ENCODE assay signal across 19 cellular contexts in genomic region chr10:96046546-96046945, GRCh38.
"Had no signal": no experiment of that assay in that cellular context is flagged by ENCODE, and none has a peak within 500 bp of the region (broad histone marks: within the 10 kb centered on the region; RNA-seq: fewer than 3 reads in every experiment).

No MANE protein-coding gene starts in this region.

- H3K27me3 Mint-ChIP-seq: activated B cell treated with CpG ODN at 0.5 μM for 24 hours; activated naive CD8-positive, alpha-beta T cell treated with anti-CD3 and anti-CD28 coated beads for 36 hours; progenitor cell of endocrine pancreas; T-helper 17 cell had no signal

- ATAC-seq: foreskin keratinocyte; heart right ventricle; left lung; right cardiac atrium; stimulated activated effector memory CD8-positive, alpha-beta T cell treated with anti-CD3 and anti-CD28 coated beads, Interleukin-12 subunit alpha, Interleukin-12 subunit beta, amount 100 ng/mL, for 72 hours; T-helper 17 cell had no signal

- H3K4me1 ChIP-seq: breast epithelium, uterus had no signal

- H3K4me2 ChIP-seq: smooth muscle cell had no signal

- DNase-seq: activated B cell treated with CpG ODN at 0.5 μM for 24 hours; activated CD4-positive, alpha-beta T cell treated with anti-CD3 and anti-CD28 coated beads, Interleukin-2, amount 50 U/mL, for 4 hours; activated effector memory CD4-positive, alpha-beta T cell treated with Interleukin-2 at 50 U/mL for 16 hours; activated naive CD8-positive, alpha-beta T cell treated with anti-CD3 and anti-CD28 coated beads for 36 hours; activated T-cell treated with anti-CD3 and anti-CD28 coated beads, Interleukin-2, amount 50 U/mL, for 1 hour; anterior cingulate cortex; dorsolateral prefrontal cortex; foreskin keratinocyte; heart right ventricle; left lung; nucleus accumbens; right cardiac atrium; T-helper 17 cell; thyroid gland; uterus had no signal

- H3K4me3 ChIP-seq: breast epithelium, dorsolateral prefrontal cortex, heart right ventricle, left lung, smooth muscle cell, thyroid gland, uterus had no signal

- H3K27ac Mint-ChIP-seq: activated B cell treated with CpG ODN at 0.5 μM for 24 hours; activated naive CD8-positive, alpha-beta T cell treated with anti-CD3 and anti-CD28 coated beads for 36 hours; progenitor cell of endocrine pancreas; stimulated activated effector memory CD8-positive, alpha-beta T cell treated with anti-CD3 and anti-CD28 coated beads, Interleukin-12 subunit alpha, Interleukin-12 subunit beta, amount 100 ng/mL, for 72 hours had no signal

- H3K36me3 ChIP-seq: breast epithelium, thyroid gland, uterus had no signal

- H3K4me3 Mint-ChIP-seq: activated B cell treated with CpG ODN at 0.5 μM for 24 hours, T-helper 17 cell had no signal

- H3K9me3 ChIP-seq: breast epithelium, heart right ventricle, left lung, thyroid gland, uterus had no signal

- H3K27ac ChIP-seq: breast epithelium, dorsolateral prefrontal cortex, foreskin keratinocyte, heart right ventricle, left lung, thyroid gland, uterus had no signal

- H3K27me3 ChIP-seq: breast epithelium, dorsolateral prefrontal cortex, foreskin keratinocyte, heart right ventricle, left lung, thyroid gland, uterus had no signal

- H3K9me3 Mint-ChIP-seq: activated B cell treated with CpG ODN at 0.5 μM for 24 hours; stimulated activated effector memory CD8-positive, alpha-beta T cell treated with anti-CD3 and anti-CD28 coated beads, Interleukin-12 subunit alpha, Interleukin-12 subunit beta, amount 100 ng/mL, for 72 hours had no signal
